Comparison of ENCODE assay signal across 32 cellular contexts in the genomic region with DNA sequence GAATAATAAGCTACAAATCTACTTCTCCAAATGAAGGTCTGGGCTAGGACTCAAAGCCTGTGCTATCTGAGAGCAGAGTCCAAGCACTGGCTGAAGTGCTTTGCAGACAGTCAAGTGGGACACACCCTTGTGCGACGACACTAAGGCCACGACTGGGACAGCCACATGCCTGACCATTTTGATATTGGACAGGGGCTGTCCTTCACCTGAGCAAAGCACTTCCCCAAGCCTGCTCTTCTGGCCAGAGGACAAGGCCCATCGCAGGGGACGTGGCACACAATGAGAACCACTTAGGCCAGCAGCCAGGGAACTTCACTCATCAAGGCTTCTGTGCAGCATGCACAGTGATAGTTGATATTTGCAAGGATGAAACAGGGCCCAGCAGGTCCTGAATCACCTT.
"Had no signal": no experiment of that assay in that cellular context is flagged by ENCODE, and none has a peak within 500 bp of the region (broad histone marks: within the 10 kb centered on the region; RNA-seq: fewer than 3 reads in every experiment).

No MANE protein-coding gene starts in this region.

- H3K27ac Mint-ChIP-seq: activated CD4-positive, alpha-beta memory T cell treated with anti-CD3 and anti-CD28 coated beads, Interleukin-2, amount 10 ng/mL, durations not matched to agents 7 days and 5 days; activated naive CD4-positive, alpha-beta T cell treated with anti-CD3 and anti-CD28 coated beads, Interleukin-2, amount 50 U/mL, for 24 hours; activated naive CD8-positive, alpha-beta T cell treated with anti-CD3 and anti-CD28 coated beads, Interleukin-2, amount 10 ng/mL, durations not matched to agents 7 days and 5 days; activated T-cell treated with anti-CD3 and anti-CD28 coated beads, Interleukin-2, amount 50 U/mL, for 72 hours; activated T-helper 17 cell treated with anti-CD3 and anti-CD28 coated beads, Interleukin-2, amount 50 U/mL, for 72 hours; IgD-negative memory B cell; T-cell had no signal

- H3K27me3 ChIP-seq: ascending aorta, cardiac muscle cell had no signal

- H3K27me3 Mint-ChIP-seq: activated CD4-positive, alpha-beta memory T cell treated with anti-CD3 and anti-CD28 coated beads, Interleukin-2, amount 10 ng/mL, durations not matched to agents 7 days and 5 days; activated naive CD4-positive, alpha-beta T cell treated with anti-CD3 and anti-CD28 coated beads, Interleukin-2, amount 50 U/mL, for 24 hours; activated naive CD8-positive, alpha-beta T cell treated with anti-CD3 and anti-CD28 coated beads, Interleukin-2, amount 10 ng/mL, durations not matched to agents 7 days and 5 days; activated T-helper 17 cell treated with anti-CD3 and anti-CD28 coated beads, Interleukin-2, amount 50 U/mL, for 72 hours; IgD-negative memory B cell; T-cell had no signal

- H3K9me3 Mint-ChIP-seq: activated CD4-positive, alpha-beta memory T cell treated with anti-CD3 and anti-CD28 coated beads, Interleukin-2, amount 10 ng/mL, durations not matched to agents 7 days and 5 days; activated naive CD4-positive, alpha-beta T cell treated with anti-CD3 and anti-CD28 coated beads, Interleukin-2, amount 50 U/mL, for 24 hours; activated naive CD8-positive, alpha-beta T cell treated with anti-CD3 and anti-CD28 coated beads, Interleukin-2, amount 10 ng/mL, durations not matched to agents 7 days and 5 days; activated T-cell treated with anti-CD3 and anti-CD28 coated beads, Interleukin-2, amount 50 U/mL, for 72 hours; activated T-helper 17 cell treated with anti-CD3 and anti-CD28 coated beads, Interleukin-2, amount 50 U/mL, for 72 hours; IgD-negative memory B cell; T-cell had no signal

- H3K4me3 Mint-ChIP-seq: activated CD4-positive, alpha-beta memory T cell treated with anti-CD3 and anti-CD28 coated beads, Interleukin-2, amount 10 ng/mL, durations not matched to agents 7 days and 5 days; activated naive CD4-positive, alpha-beta T cell treated with anti-CD3 and anti-CD28 coated beads, Interleukin-2, amount 50 U/mL, for 24 hours; activated naive CD8-positive, alpha-beta T cell treated with anti-CD3 and anti-CD28 coated beads, Interleukin-2, amount 10 ng/mL, durations not matched to agents 7 days and 5 days; activated T-cell treated with anti-CD3 and anti-CD28 coated beads, Interleukin-2, amount 50 U/mL, for 72 hours; activated T-helper 17 cell treated with anti-CD3 and anti-CD28 coated beads, Interleukin-2, amount 50 U/mL, for 72 hours; IgD-negative memory B cell; T-cell had no signal

- H3K9me3 ChIP-seq: ascending aorta had no signal

- H3K36me3 ChIP-seq: cardiac muscle cell, WERI-Rb-1 had no signal

- DNase-seq: activated CD4-positive, alpha-beta memory T cell treated with anti-CD3 and anti-CD28 coated beads, Interleukin-2, amount 10 ng/mL, durations not matched to agents 7 days and 5 days; activated CD4-positive, alpha-beta T cell treated with anti-CD3 and anti-CD28 coated beads for 1 hour; activated CD4-positive, alpha-beta T cell treated with anti-CD3 and anti-CD28 coated beads for 48 hours; activated CD4-positive, CD25-positive, alpha-beta regulatory T cell; activated effector memory CD4-positive, alpha-beta T cell treated with anti-CD3 and anti-CD28 coated beads, Interleukin-2, amount 50 U/mL, for 16 hours; activated naive CD4-positive, alpha-beta T cell; activated naive CD8-positive, alpha-beta T cell treated with anti-CD3 and anti-CD28 coated beads, Interleukin-2, amount 10 ng/mL, durations not matched to agents 7 days and 5 days; activated T-cell treated with anti-CD3 and anti-CD28 coated beads, Interleukin-2, amount 50 U/mL, for 1 hour; activated T-cell treated with anti-CD3 and anti-CD28 coated beads, Interleukin-2, amount 50 U/mL, for 72 hours; amygdala; Karpas-422; KBM-7; NCI-H1105; NCI-H1417 treated with DMSO at 0.1 percent for 48 hours; NCI-H187 treated with DMSO at 0.1 percent for 48 hours; NCI-H2171 treated with DMSO at 0.1 percent for 48 hours; NCI-H2227 treated with DMSO at 0.1 percent for 48 hours; NCI-H446; NCI-H510A treated with DMSO at 0.1 percent for 48 hours; NCI-H526 treated with DMSO at 0.1 percent for 48 hours; NCI-H774; SIG-M5; T-cell; T1000; WERI-Rb-1 had no signal

- H3K4me1 Mint-ChIP-seq: activated naive CD4-positive, alpha-beta T cell treated with anti-CD3 and anti-CD28 coated beads, Interleukin-2, amount 50 U/mL, for 24 hours; activated naive CD8-positive, alpha-beta T cell treated with anti-CD3 and anti-CD28 coated beads, Interleukin-2, amount 10 ng/mL, durations not matched to agents 7 days and 5 days; IgD-negative memory B cell; T-cell had no signal

- H3K27ac ChIP-seq: ascending aorta, cardiac muscle cell, WERI-Rb-1 had no signal

- ATAC-seq: activated T-cell treated with anti-CD3 and anti-CD28 coated beads, Interleukin-2, amount 50 U/mL, for 72 hours; activated T-helper 17 cell treated with anti-CD3 and anti-CD28 coated beads, Interleukin-2, amount 50 U/mL, for 72 hours; Panc1; SK-N-SH treated with all-trans-retinoic acid at 6 μM for 48 hours; T-cell had no signal

- H3K4me3 ChIP-seq: ascending aorta, cardiac muscle cell had no signal

- H3K4me1 ChIP-seq: ascending aorta had no signal
